1 cellular context compared by ENCODE assay signal in genomic region chr15:58459045-58459444, GRCh38.
TF ChIP-seq lines count a peak whose summit lies in the region.

No MANE protein-coding gene starts in this region.

TF ChIP-seq in K562, 482 proteins besides CTCF, POLR2A, EP300 and RAD21 (continued from another document):
- TF ChIP-seq GABPA (tag; conservative IDR thresholded peaks at IDR 0.05; ENCODE audit: low read depth): 0 out of 2 replicates have a peak, but pooled peaks have one; percentile 27
